8 cellular contexts compared by ENCODE assay signal in genomic region chr11:47641585-47642098, GRCh38. TPM values are rescaled to one million over a fixed set of nuclear protein-coding genes. Genes with fewer than 3 reads are reported as not detected.
DNase-seq lines count a peak whose midpoint lies in the region; ATAC-seq, FAIRE-seq and TF ChIP-seq lines count a peak whose summit lies in the region.

No MANE protein-coding gene starts in this region.

- peaks cover 12% of the 10 kb centered on the region; the same call in 1 of the 2 replicates for H3K36me3 ChIP-seq in KMS-11 (ENCODE audit: insufficient read depth)
- H3K36me3 ChIP-seq in bronchial epithelial cell (ENCODE audit: control insufficient read depth, insufficient read depth, low read length), result peaks cover 3% of the 10 kb centered on the region
- H3K36me3 ChIP-seq in upper lobe of right lung, result peaks cover 22% of the 10 kb centered on the region

- TF ChIP-seq CTCF in C4-2B (conservative IDR thresholded peaks at IDR 0.05), result no peak
- no peak for TF ChIP-seq CTCF in KMS-11 (conservative IDR thresholded peaks at IDR 0.05; ENCODE audit: low read depth, low read length)
- TF ChIP-seq CTCF in bronchial epithelial cell (IDR thresholded peaks at IDR 0.05; ENCODE audit: insufficient read depth, low read length, severe bottlenecking), result no peak
- no peak for TF ChIP-seq CTCF in upper lobe of right lung (IDR thresholded peaks at IDR 0.05)

- DNase-seq in bronchial epithelial cell (ENCODE audit: low read depth) (no peak), medulla oblongata (ENCODE audit: extremely low spot score) (peak; percentile 78), upper lobe of right lung (no peak), NCI-H1930 (lab: John Stamatoyannopoulos, UW) (no peak)
- DNase-seq in stimulated activated naive CD4-positive, alpha-beta T cell (lab: John Stamatoyannopoulos, UW), result no peak

- H3K79me2 ChIP-seq in KMS-11 (ENCODE audit: insufficient read depth, low read depth), result peaks cover 26% of the 10 kb centered on the region

- peak overlapping the region; percentile 65 for H2AFZ ChIP-seq in KMS-11 (ENCODE audit: low read depth)

- intact Hi-C loops in upper lobe of right lung (cut with DNase I), result no loop called here

- H3K4me1 ChIP-seq in KMS-11 (ENCODE audit: low read depth, poor library complexity, severe bottlenecking) (peaks cover 14% of the 10 kb centered on the region), upper lobe of right lung (peaks cover 14% of the 10 kb centered on the region)

- peak overlapping the region; percentile 98 for H3K27ac ChIP-seq in C4-2B
- H3K27ac ChIP-seq in KMS-11, result peak overlapping the region; percentile 74
- H3K27ac ChIP-seq in upper lobe of right lung, result peak overlapping the region; percentile 89

- ATAC-seq in upper lobe of right lung (no peak), GM18519 (IDR thresholded peaks at IDR 0.05; ENCODE audit: low FRiP score, unreplicated experiment) (no peak)

- no peak overlapping the region for H3K4me3 ChIP-seq in KMS-11 (IDR thresholded peaks at IDR 0.05; ENCODE audit: insufficient read depth, low read depth, low read length)
- peak overlapping the region; percentile 89 for H3K4me3 ChIP-seq in bronchial epithelial cell (ENCODE audit: low read depth, low read length)
- peak overlapping the region; percentile 95 for H3K4me3 ChIP-seq in upper lobe of right lung

- no peaks in the 10 kb centered on the region for H3K27me3 ChIP-seq in KMS-11 (ENCODE audit: insufficient read depth, low read depth)
- H3K27me3 ChIP-seq in bronchial epithelial cell (ENCODE audit: control insufficient read depth, insufficient read depth, low read length), result no peaks in the 10 kb centered on the region
- no peaks in the 10 kb centered on the region for H3K27me3 ChIP-seq in upper lobe of right lung

- peak overlapping the region; percentile 94 for H3K9ac ChIP-seq in KMS-11

- no peak for FAIRE-seq in bronchial epithelial cell (lab: Jason Lieb, UNC)

- H4K20me1 ChIP-seq in KMS-11 (ENCODE audit: insufficient read depth), result no peaks in the 10 kb centered on the region

- no peaks in the 10 kb centered on the region for H3K9me3 ChIP-seq in upper lobe of right lung

- peak overlapping the region; percentile 72 for H3K4me2 ChIP-seq in KMS-11

RNA-seq across cellular contexts. Expression of gene MTCH2, which starts 0.7 kb away (rescaled TPM):
- total RNA-seq in bronchial epithelial cell, result 80.3 and 130 TPM in 2 replicates
- total RNA-seq in upper lobe of right lung, result 56.1 TPM

RNA-seq across cellular contexts. Expression of gene C1QTNF4, which starts 47.4 kb away (rescaled TPM):
- total RNA-seq in bronchial epithelial cell (0.13 and 0.26 TPM in 2 replicates), upper lobe of right lung (0.55 TPM)

RNA-seq across cellular contexts. Expression of gene FAM180B, which starts 55.2 kb away (rescaled TPM):
- total RNA-seq in bronchial epithelial cell (not detected in 2 replicates), upper lobe of right lung (not detected)
